In the genomic region with DNA sequence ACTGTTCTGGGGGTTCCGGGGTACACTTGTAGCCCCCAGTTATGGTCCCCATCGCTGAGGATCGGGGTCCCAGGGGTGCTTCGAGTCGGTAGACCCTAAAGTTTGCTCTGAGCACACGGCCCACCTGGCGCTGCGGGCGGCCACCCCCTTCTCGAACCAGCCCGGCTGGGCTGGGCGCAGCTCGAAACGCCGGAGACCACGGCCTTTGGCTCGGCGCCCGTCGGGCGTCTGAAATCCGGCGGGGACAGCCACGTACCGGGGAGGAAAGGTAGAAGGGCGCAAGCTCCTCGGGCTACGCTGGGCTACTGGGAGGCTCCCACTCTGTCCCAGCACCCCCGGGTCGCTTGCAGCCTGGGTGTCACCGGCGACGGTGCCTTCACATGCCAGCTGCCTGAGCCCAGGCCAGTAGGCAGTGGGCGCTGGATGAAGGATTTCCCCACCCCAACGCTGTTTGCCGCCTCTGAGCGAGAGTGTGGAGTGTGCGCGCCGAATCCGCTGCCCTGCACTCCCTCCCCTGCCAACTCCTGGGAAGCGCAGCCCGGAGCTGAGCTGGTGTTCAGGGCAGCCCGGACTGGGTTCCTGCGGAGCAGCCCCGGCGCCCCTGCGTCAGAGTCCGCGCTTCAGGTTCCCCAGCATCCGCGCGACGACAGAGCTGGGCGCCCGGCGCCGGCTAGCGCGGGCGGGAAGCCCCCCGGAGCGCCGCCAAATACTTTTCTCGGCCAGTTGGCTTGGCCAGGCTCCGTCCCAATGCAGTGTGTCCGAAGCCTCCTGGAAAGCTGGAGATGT, we compare ENCODE assay signal across 1 cellular context.
TF ChIP-seq lines count a peak whose summit lies in the region.

No MANE protein-coding gene starts in this region.

TF ChIP-seq in HEK293, 187 proteins besides CTCF, POLR2A, EP300 and RAD21 (continued from another document):
- TF ChIP-seq ZNF280C (tag by site-specific recombination; IDR thresholded peaks at IDR 0.05) = no peak
- peak; percentile 12; the same call in 1 of the 2 replicates for TF ChIP-seq ZXDB (tag by site-specific recombination; IDR thresholded peaks at IDR 0.05)
- TF ChIP-seq ZNF449 (tag by site-specific recombination; IDR thresholded peaks at IDR 0.05) = peak; percentile 95
- TF ChIP-seq ZFP37 (tag by site-specific recombination; IDR thresholded peaks at IDR 0.05) = 0 out of 2 replicates have a peak, but pooled peaks have one; percentile 44
